16 cellular contexts compared by ENCODE assay signal in genomic region chr10:125624800-125625199, GRCh38. TPM values are rescaled to one million over a fixed set of nuclear protein-coding genes. Genes with fewer than 3 reads are reported as not detected.
DNase-seq lines count a peak whose midpoint lies in the region; TF ChIP-seq lines count a peak whose summit lies in the region.
"Had no signal": no experiment of that assay in that cellular context is flagged by ENCODE, and none has a peak within 500 bp of the region (broad histone marks: within the 10 kb centered on the region; RNA-seq: fewer than 3 reads in every experiment).

No MANE protein-coding gene starts in this region.

- H3K27ac ChIP-seq in C4-2B (peak overlapping the region; percentile 66), stomach (no peak overlapping the region), tibial nerve (no peak overlapping the region), esophagus muscularis mucosa (replicated peaks in 1 of 4) (no peak overlapping the region)

- DNase-seq in LNCaP clone FGC (ENCODE audit: low read depth): peak; percentile 93
- DNase-seq in dermis blood vessel endothelial cell: peak; percentile 33
- peak; percentile 66 for DNase-seq in stomach
- no peak for DNase-seq in cerebellar nuclear complex (lab: John Stamatoyannopoulos, UW)
- DNase-seq in tibial nerve (ENCODE audit: low spot score in 2 of 2): no peak
- DNase-seq in esophagus muscularis mucosa (ENCODE audit: extremely low spot score): no peak
- DNase-seq: BE2C; CD8-positive, alpha-beta T cell; COR-L47; GF-D8 had no signal

- H3K4me1 ChIP-seq in stomach (no peaks in the 10 kb centered on the region), tibial nerve (no peaks in the 10 kb centered on the region), esophagus muscularis mucosa (no peaks in the 10 kb centered on the region)
- H3K4me1 ChIP-seq: BE2C, HAP-1 had no signal

- H3K9me3 ChIP-seq in stomach: no peaks in the 10 kb centered on the region
- peaks cover 0 to 7% (median 0%) of the 10 kb centered on the region in 4 donors for H3K9me3 ChIP-seq in tibial nerve
- H3K9me3 ChIP-seq in esophagus muscularis mucosa: no peaks in the 10 kb centered on the region
- H3K9me3 ChIP-seq: BE2C, HAP-1 had no signal

- intact Hi-C loops in stomach (cut with DNase I; ENCODE audit: low total_unique reads) (no loop called here), esophagus muscularis mucosa (cut with DNase I) (no loop called here)

- WGBS in stomach, 5 donors: 56 to 71% (median 66%) methylated on average over 7 of the region's 7 CpGs
- 77 to 84% methylated on average over 7 of the region's 7 CpGs for WGBS in tibial nerve, 2 donors
- 84% methylated on average over 7 of the region's 7 CpGs for WGBS in esophagus muscularis mucosa

- TF ChIP-seq EP300 in stomach (IDR thresholded peaks at IDR 0.05): no peak
- TF ChIP-seq EP300 in tibial nerve (IDR thresholded peaks at IDR 0.05): no peak
- no peak for TF ChIP-seq EP300 in esophagus muscularis mucosa (IDR thresholded peaks at IDR 0.05)

- TF ChIP-seq CTCF in C4-2B (conservative IDR thresholded peaks at IDR 0.05): no peak
- TF ChIP-seq CTCF in LNCaP clone FGC (IDR thresholded peaks at IDR 0.05; ENCODE audit: control insufficient read depth, extremely low read depth, insufficient read depth): no peak
- TF ChIP-seq CTCF in stomach (IDR thresholded peaks at IDR 0.05): no peak
- TF ChIP-seq CTCF in tibial nerve (IDR thresholded peaks at IDR 0.05): no peak
- TF ChIP-seq CTCF in esophagus muscularis mucosa (IDR thresholded peaks at IDR 0.05): no peak

- TF ChIP-seq POLR2A in stomach (IDR thresholded peaks at IDR 0.05): no peak
- TF ChIP-seq POLR2A in tibial nerve (IDR thresholded peaks at IDR 0.05): no peak
- TF ChIP-seq POLR2A in esophagus muscularis mucosa (IDR thresholded peaks at IDR 0.05; ENCODE audit: low read depth): no peak

- H3K4me3 ChIP-seq in LNCaP clone FGC (ENCODE audit: low read depth, low read length): no peak overlapping the region
- no peak overlapping the region for H3K4me3 ChIP-seq in stomach
- H3K4me3 ChIP-seq in tibial nerve: no peak overlapping the region
- no peak overlapping the region for H3K4me3 ChIP-seq in esophagus muscularis mucosa
- H3K4me3 ChIP-seq: HAP-1 had no signal

- H3K36me3 ChIP-seq in stomach: no peaks in the 10 kb centered on the region
- no peaks in the 10 kb centered on the region for H3K36me3 ChIP-seq in tibial nerve
- no peaks in the 10 kb centered on the region for H3K36me3 ChIP-seq in esophagus muscularis mucosa
- H3K36me3 ChIP-seq: BE2C, HAP-1 had no signal

- no peaks in the 10 kb centered on the region for H3K27me3 ChIP-seq in stomach
- no peaks in the 10 kb centered on the region for H3K27me3 ChIP-seq in tibial nerve
- no peaks in the 10 kb centered on the region for H3K27me3 ChIP-seq in esophagus muscularis mucosa
- H3K27me3 ChIP-seq: BE2C had no signal

RNA-seq across cellular contexts. Expression of gene TEX36, which starts 58.2 kb away (rescaled TPM):
- not detected in 2 replicates for total RNA-seq in dermis blood vessel endothelial cell
- total RNA-seq in stomach: not detected
- polyA plus RNA-seq in stomach: not detected
- total RNA-seq in tibial nerve: not detected
- not detected for total RNA-seq in esophagus muscularis mucosa
- total RNA-seq: CD8-positive, alpha-beta T cell; H1; HepG2 had no signal
- polyA plus RNA-seq: AG04450, CD14-positive monocyte, H1, HepG2 had no signal

Comparison
In these comparisons a context has a peak if more than half of its experiments do, and no peak if none do; other contexts are left out.
1. DNase-seq: peak in LNCaP clone FGC (single experiment), dermis blood vessel endothelial cell (single experiment) and stomach (single experiment); none in cerebellar nuclear complex (0 of 2), tibial nerve (0 of 2) and esophagus muscularis mucosa (single experiment).